Comparison of ENCODE assay signal across 8 cellular contexts in genomic region chr2:69177063-69177771, GRCh38.
A peak's percentile ranks its signal among the peaks of the same experiment; 100 is the strongest.
DNase-seq lines count a peak whose midpoint lies in the region; ATAC-seq and TF ChIP-seq lines count a peak whose summit lies in the region.

No MANE protein-coding gene starts in this region.

- H3K27ac ChIP-seq in body of pancreas (peak overlapping the region in 2 of 4 donors; percentile 59 to 72), iPS-20b (ENCODE audit: low read length) (peak overlapping the region; percentile 81), stomach (peak overlapping the region; percentile 33 to 86 (median 83))

- H3K4me3 ChIP-seq in body of pancreas (no peak overlapping the region), iPS-20b (ENCODE audit: low read length) (peak overlapping the region; percentile 55), stomach (no peak overlapping the region)

- TF ChIP-seq POLR2A in body of pancreas (IDR thresholded peaks at IDR 0.05), result no peak
- no peak for TF ChIP-seq POLR2A in stomach (IDR thresholded peaks at IDR 0.05)

- DNase-seq in HT1080 (ENCODE audit: low read depth), result peak; percentile 95
- DNase-seq in body of pancreas, result peak; percentile 15 to 72 (median 21)
- DNase-seq in stomach, result peak; percentile 37
- no peak for DNase-seq in kidney glomerular epithelial cell (lab: John Stamatoyannopoulos, UW)
- DNase-seq in NCI-H1092 (lab: John Stamatoyannopoulos, UW), result no peak
- DNase-seq in LoVo (ENCODE audit: low spot score), result no peak

- intact Hi-C loops in body of pancreas (cut with DNase I), result no loop called here
- intact Hi-C loops in stomach (cut with DNase I; ENCODE audit: low total_unique reads), result no loop called here

- H3K9me3 ChIP-seq in body of pancreas, result no peaks in the 10 kb centered on the region
- no peaks in the 10 kb centered on the region for H3K9me3 ChIP-seq in iPS-20b (ENCODE audit: insufficient read depth, low read depth, low read length)
- no peaks in the 10 kb centered on the region for H3K9me3 ChIP-seq in stomach

- TF ChIP-seq CTCF in body of pancreas (IDR thresholded peaks at IDR 0.05) (no peak), stomach (IDR thresholded peaks at IDR 0.05) (no peak)

- H3K36me3 ChIP-seq in body of pancreas (replicated peaks in 1 of 2; ENCODE audit: insufficient read depth in 1 of 2, low read depth in 2 of 2) (no peaks in the 10 kb centered on the region), iPS-20b (ENCODE audit: insufficient read depth, low read depth, low read length) (peaks cover under 1% of the 10 kb centered on the region; the same call in 1 of the 2 replicates), stomach (peaks cover 0 to 7% (median 4%) of the 10 kb centered on the region in 4 donors)

- H3K4me1 ChIP-seq in body of pancreas (no peaks in the 10 kb centered on the region), iPS-20b (ENCODE audit: insufficient read depth, low read length) (peaks cover 17% of the 10 kb centered on the region; the same call in 1 of the 2 replicates), stomach (peaks cover 0 to 23% (median 9%) of the 10 kb centered on the region in 4 donors)

- H3K9ac ChIP-seq in iPS-20b (ENCODE audit: low read depth, low read length), result peak overlapping the region; percentile 82; the same call in 1 of the 2 replicates

- TF ChIP-seq EP300 in stomach (IDR thresholded peaks at IDR 0.05), result no peak

- H3K27me3 ChIP-seq in body of pancreas (no peaks in the 10 kb centered on the region), iPS-20b (ENCODE audit: insufficient read depth, low read length) (no peaks in the 10 kb centered on the region), stomach (no peaks in the 10 kb centered on the region)

- ATAC-seq in body of pancreas (peak; percentile 37), GM19324 (IDR thresholded peaks at IDR 0.05; ENCODE audit: low FRiP score, unreplicated experiment) (no peak)

- 57 to 75% methylated on average over 16 of the region's 16 CpGs for WGBS in body of pancreas, 2 donors
- WGBS in stomach, 5 donors, result 53 to 64% (median 60%) methylated on average over 16 of the region's 16 CpGs

Comparison
In these comparisons a context has a peak if more than half of its experiments do, and no peak if none do; other contexts are left out.
1. DNase-seq: peak in HT1080 (single experiment), body of pancreas (4 of 4) and stomach (single experiment); none in kidney glomerular epithelial cell (single experiment), NCI-H1092 (single experiment) and LoVo (single experiment).